Comparison of ENCODE assay signal across 10 cellular contexts in genomic region chr11:12149672-12150225, GRCh38. TPM values are rescaled to one million over a fixed set of nuclear protein-coding genes. Genes with fewer than 3 reads are reported as not detected.
DNase-seq lines count a peak whose midpoint lies in the region; ATAC-seq and TF ChIP-seq lines count a peak whose summit lies in the region.
"Had no signal": no experiment of that assay in that cellular context is flagged by ENCODE, and none has a peak within 500 bp of the region (broad histone marks: within the 10 kb centered on the region; RNA-seq: fewer than 3 reads in every experiment).

No MANE protein-coding gene starts in this region.

- CTCF ChIA-PET in IMR-90 (lab: Yijun Ruan, JAX), result no interaction called here

- H3K9me3 ChIP-seq in IMR-90 (ENCODE audit: control insufficient read depth, insufficient read depth, low read length), result no peaks in the 10 kb centered on the region
- H3K9me3 ChIP-seq: gastrocnemius medialis had no signal

- POLR2A ChIA-PET in IMR-90 (lab: Charles Lee; ENCODE audit: unreplicated experiment), result interaction anchor here (1.1 kb wide), 1 partner anchor 63 kb away, joined by 3 read pairs; no protein-coding TSS in a partner anchor
- POLR2A ChIA-PET in activated naive CD8-positive, alpha-beta T cell treated with anti-CD3 and anti-CD28 coated beads, Interleukin-2, amount 10 ng/mL, durations not matched to agents 7 days and 5 days (lab: Charles Lee), result no interaction called here

- peak overlapping the region; percentile 47 for H2AFZ ChIP-seq in IMR-90 (replicated peaks; ENCODE audit: low read length, poor library complexity)

- in situ Hi-C loops in IMR-90 (cut with MboI; ENCODE audit: low sequenced_read_pairs), result no loop called here

- peaks cover 7% of the 10 kb centered on the region for H3K9me3 Mint-ChIP-seq in activated CD4-positive, alpha-beta T cell treated with anti-CD3 and anti-CD28 coated beads, Interleukin-2, amount 10 ng/mL, durations not matched to agents 24 days and 14 days
- H3K9me3 Mint-ChIP-seq in activated naive CD8-positive, alpha-beta T cell treated with anti-CD3 and anti-CD28 coated beads, Interleukin-2, amount 10 ng/mL, durations not matched to agents 7 days and 5 days, result no peaks in the 10 kb centered on the region

- no peak; the same call in 1 of the 2 replicates for TF ChIP-seq POLR2A in IMR-90 (IDR thresholded peaks at IDR 0.05; ENCODE audit: low read depth, low read length)

- 0 out of 2 replicates have a peak overlapping the region, but pooled peaks have one; percentile 10 for H3K4me2 ChIP-seq in IMR-90 (ENCODE audit: low read depth, low read length)

- peak overlapping the region; percentile 26 for H3K27ac ChIP-seq in IMR-90 (ENCODE audit: insufficient read depth, low read length)
- H3K27ac ChIP-seq: gastrocnemius medialis had no signal

- ATAC-seq in IMR-90 (ENCODE audit: low read depth), result peak; percentile 47
- ATAC-seq in activated naive CD8-positive, alpha-beta T cell treated with anti-CD3 and anti-CD28 coated beads, Interleukin-2, amount 10 ng/mL, durations not matched to agents 7 days and 5 days (ENCODE audit: low read depth), result no peak
- ATAC-seq: gastrocnemius medialis had no signal

- H3K14ac ChIP-seq in IMR-90 (replicated peaks; ENCODE audit: low read depth, low read length), result peak overlapping the region; percentile 87

- H2AK9ac ChIP-seq in IMR-90 (replicated peaks; ENCODE audit: low read depth, low read length, poor library complexity), result peak overlapping the region; percentile 50

- dilution Hi-C loops in IMR-90 (cut with HindIII; ENCODE audit: low sequenced_read_pairs, unreplicated experiment), result no loop called here

- peaks cover 76% of the 10 kb centered on the region for H3K4me1 Mint-ChIP-seq in activated CD4-positive, alpha-beta T cell treated with anti-CD3 and anti-CD28 coated beads, Interleukin-2, amount 10 ng/mL, durations not matched to agents 24 days and 14 days
- peaks cover 59% of the 10 kb centered on the region for H3K4me1 Mint-ChIP-seq in activated naive CD8-positive, alpha-beta T cell treated with anti-CD3 and anti-CD28 coated beads, Interleukin-2, amount 10 ng/mL, durations not matched to agents 7 days and 5 days

- H4K5ac ChIP-seq in IMR-90 (ENCODE audit: low read depth, low read length), result peak overlapping the region; percentile 39

- peak overlapping the region; percentile 93 for H3K23ac ChIP-seq in IMR-90 (ENCODE audit: low read depth, low read length)

- H3K4me1 ChIP-seq in IMR-90 (ENCODE audit: control insufficient read depth, insufficient read depth, low read length), result peaks cover 30% of the 10 kb centered on the region
- H3K4me1 ChIP-seq: gastrocnemius medialis had no signal

- no peak overlapping the region; the same call in 1 of the 2 replicates for H3K9ac ChIP-seq in IMR-90 (ENCODE audit: low read depth, low read length)

- no TSS peak for BruUV-seq in IMR-90 (replicated peaks; lab: Mats Ljungman, UMichigan)

- peak overlapping the region; percentile 98 for H3K27ac Mint-ChIP-seq in activated CD4-positive, alpha-beta T cell treated with anti-CD3 and anti-CD28 coated beads, Interleukin-2, amount 10 ng/mL, durations not matched to agents 24 days and 14 days
- H3K27ac Mint-ChIP-seq in activated naive CD8-positive, alpha-beta T cell treated with anti-CD3 and anti-CD28 coated beads, Interleukin-2, amount 10 ng/mL, durations not matched to agents 7 days and 5 days, result peak overlapping the region; percentile 78

- WGBS in IMR-90 (ENCODE audit: extremely low coverage in 2 of 2, insufficient read length in 1 of 2), 2 experiments, result 30% methylated on average over 3 of the region's 6 CpGs; no CpG with 5 or more reads in 1 of the 2 experiments

- H3K36me3 ChIP-seq in IMR-90 (ENCODE audit: control insufficient read depth, insufficient read depth, low read length), result peaks cover 8% of the 10 kb centered on the region
- H3K36me3 ChIP-seq: gastrocnemius medialis had no signal

- peak overlapping the region; percentile 76 for H2BK5ac ChIP-seq in IMR-90 (ENCODE audit: low read depth, low read length, poor library complexity, severe bottlenecking)

- H2AK5ac ChIP-seq in IMR-90 (ENCODE audit: low read depth, low read length), result peak overlapping the region; percentile 75; the same call in 1 of the 2 replicates

- H3K18ac ChIP-seq in IMR-90 (ENCODE audit: low read depth, low read length), result peak overlapping the region; percentile 56; the same call in 1 of the 2 replicates

- H3K4me3 Mint-ChIP-seq in activated CD4-positive, alpha-beta T cell treated with anti-CD3 and anti-CD28 coated beads, Interleukin-2, amount 10 ng/mL, durations not matched to agents 24 days and 14 days, result peak overlapping the region; percentile 58
- peak overlapping the region; percentile 47 for H3K4me3 Mint-ChIP-seq in activated naive CD8-positive, alpha-beta T cell treated with anti-CD3 and anti-CD28 coated beads, Interleukin-2, amount 10 ng/mL, durations not matched to agents 7 days and 5 days

- no peak for TF ChIP-seq CTCF in IMR-90 (conservative IDR thresholded peaks at IDR 0.05; ENCODE audit: low read depth, low read length)

- H3K4ac ChIP-seq in IMR-90 (ENCODE audit: low read depth, low read length), result peak overlapping the region; percentile 56

- H2BK15ac ChIP-seq in IMR-90 (ENCODE audit: low read depth, low read length), result 0 out of 3 replicates have a peak overlapping the region, but pooled peaks have one; percentile 3

- peak overlapping the region; percentile 70 for H2BK120ac ChIP-seq in IMR-90 (ENCODE audit: low read depth, low read length)

- no peak overlapping the region for H3K4me3 ChIP-seq in IMR-90 (ENCODE audit: insufficient read depth, low read depth, low read length)
- H3K4me3 ChIP-seq: gastrocnemius medialis had no signal

- peaks cover 47 to 84% of the 10 kb centered on the region in 2 experiments for H3K79me1 ChIP-seq in IMR-90 (ENCODE audit: low read depth in 1 of 2, low read length in 2 of 2)

- no peaks in the 10 kb centered on the region for H3K27me3 ChIP-seq in IMR-90 (ENCODE audit: control insufficient read depth, insufficient read depth, low read length)
- H3K27me3 ChIP-seq: gastrocnemius medialis had no signal

- peak overlapping the region; percentile 26 for H4K91ac ChIP-seq in IMR-90 (ENCODE audit: insufficient read depth, low read depth, low read length)

- H3K56ac ChIP-seq in IMR-90 (ENCODE audit: extremely low read depth, insufficient read depth, low read length), result no peak overlapping the region

- H3K27me3 Mint-ChIP-seq in activated CD4-positive, alpha-beta T cell treated with anti-CD3 and anti-CD28 coated beads, Interleukin-2, amount 10 ng/mL, durations not matched to agents 24 days and 14 days, result no peaks in the 10 kb centered on the region
- no peaks in the 10 kb centered on the region for H3K27me3 Mint-ChIP-seq in activated naive CD8-positive, alpha-beta T cell treated with anti-CD3 and anti-CD28 coated beads, Interleukin-2, amount 10 ng/mL, durations not matched to agents 7 days and 5 days

- H3K36me3 Mint-ChIP-seq in activated CD4-positive, alpha-beta T cell treated with anti-CD3 and anti-CD28 coated beads, Interleukin-2, amount 10 ng/mL, durations not matched to agents 24 days and 14 days (ENCODE audit: low read depth), result peaks cover 53% of the 10 kb centered on the region
- H3K36me3 Mint-ChIP-seq in activated naive CD8-positive, alpha-beta T cell treated with anti-CD3 and anti-CD28 coated beads, Interleukin-2, amount 10 ng/mL, durations not matched to agents 7 days and 5 days, result peaks cover 14% of the 10 kb centered on the region

- TF ChIP-seq RAD21 in IMR-90 (IDR thresholded peaks at IDR 0.05; ENCODE audit: low read length), result no peak

- peaks cover 49% of the 10 kb centered on the region for H4K20me1 ChIP-seq in IMR-90 (ENCODE audit: insufficient read depth, low read length)

- peak; percentile 80 for DNase-seq in activated CD4-positive, alpha-beta T cell treated with anti-CD3 and anti-CD28 coated beads, Interleukin-2, amount 10 ng/mL, durations not matched to agents 24 days and 14 days
- no peak for DNase-seq in activated CD4-positive, alpha-beta T cell treated with anti-CD3 and anti-CD28 coated beads for 4 hours
- peak; percentile 83 for DNase-seq in IMR-90
- DNase-seq in activated naive CD8-positive, alpha-beta T cell treated with anti-CD3 and anti-CD28 coated beads, Interleukin-2, amount 10 ng/mL, durations not matched to agents 7 days and 5 days, result no peak
- DNase-seq in stimulated activated CD8-positive, alpha-beta memory T cell treated with anti-CD3 and anti-CD28 coated beads, Interleukin-7, amount 100 ng/mL, for 48 hours (ENCODE audit: extremely low read depth in 1 of 2, low read depth in 1 of 2), result peak; percentile 37 to 76
- no peak for DNase-seq in COLO829 (ENCODE audit: low spot score)
- DNase-seq in NCI-H524 treated with DMSO at 0.1 percent for 48 hours (lab: John Stamatoyannopoulos, UW), result no peak
- no peak for DNase-seq in GF-D8 (lab: John Stamatoyannopoulos, UW)
- DNase-seq: activated CD4-positive, CD25-positive, alpha-beta regulatory T cell treated with anti-CD3 and anti-CD28 coated beads, Interleukin-2, amount 50 U/mL, for 72 hours; gastrocnemius medialis had no signal

- peak overlapping the region in 1 of 2 experiments; percentile 58; a peak in 2 of 4 replicates for H4K8ac ChIP-seq in IMR-90 (ENCODE audit: low read depth in 2 of 2, low read length in 2 of 2)

- intact Hi-C loops in activated CD4-positive, alpha-beta T cell treated with anti-CD3 and anti-CD28 coated beads, Interleukin-2, amount 10 ng/mL, durations not matched to agents 24 days and 14 days (cut with micrococcal nuclease), result loop anchor here (1.0 to 5.0 kb wide), 8 partner anchors 11 to 1138 kb away; no protein-coding TSS in a partner anchor
- intact Hi-C loops in IMR-90 (cut with micrococcal nuclease), result no loop called here

- H3K9me1 ChIP-seq in IMR-90 (ENCODE audit: insufficient read depth, low read length), result peaks cover 54% of the 10 kb centered on the region

- peak overlapping the region; percentile 11 for H2BK20ac ChIP-seq in IMR-90 (ENCODE audit: low read depth, low read length)

TF ChIP-seq in IMR-90, 13 proteins besides CTCF, POLR2A, EP300 and RAD21:
- TF ChIP-seq BHLHE40 (IDR thresholded peaks at IDR 0.05; ENCODE audit: low read depth, low read length) (no peak), CHD1 (IDR thresholded peaks at IDR 0.05; ENCODE audit: low read depth, low read length) (0 out of 2 replicates have a peak, but pooled peaks have one; percentile 4)

RNA-seq across cellular contexts. Expression of gene MICAL2, which starts 39.4 kb away (rescaled TPM):
- total RNA-seq in activated CD4-positive, alpha-beta T cell treated with anti-CD3 and anti-CD28 coated beads, Interleukin-2, amount 10 ng/mL, durations not matched to agents 24 days and 14 days, result 501 and 510 TPM in 2 replicates
- total RNA-seq in IMR-90 (2012; rRNA removed), result 285 and 336 TPM in 2 replicates
- 141 and 170 TPM in 2 replicates for polyA plus RNA-seq in IMR-90 (2012; rRNA removed)
- polyA plus RNA-seq in IMR-90 (2012; cell fraction: cytosol; rRNA removed), result 63.9 and 84.9 TPM in 2 replicates
- polyA plus RNA-seq in IMR-90 (2012; cell fraction: nucleus; rRNA removed; ENCODE audit: low replicate concordance), result 109 and 162 TPM in 2 replicates
- 10 to 100 TPM; 36.9 to 42.6 TPM for total RNA-seq in activated naive CD8-positive, alpha-beta T cell treated with anti-CD3 and anti-CD28 coated beads, Interleukin-2, amount 10 ng/mL, durations not matched to agents 7 days and 5 days

Comparison
In these comparisons a context has a peak if more than half of its experiments do, and no peak if none do; other contexts are left out.
1. DNase-seq: peak in activated CD4-positive, alpha-beta T cell treated with anti-CD3 and anti-CD28 coated beads, Interleukin-2, amount 10 ng/mL, durations not matched to agents 24 days and 14 days (single experiment), IMR-90 (single experiment) and stimulated activated CD8-positive, alpha-beta memory T cell treated with anti-CD3 and anti-CD28 coated beads, Interleukin-7, amount 100 ng/mL, for 48 hours (2 of 2); none in activated CD4-positive, alpha-beta T cell treated with anti-CD3 and anti-CD28 coated beads for 4 hours (0 of 2), activated naive CD8-positive, alpha-beta T cell treated with anti-CD3 and anti-CD28 coated beads, Interleukin-2, amount 10 ng/mL, durations not matched to agents 7 days and 5 days (single experiment), COLO829 (single experiment), NCI-H524 treated with DMSO at 0.1 percent for 48 hours (single experiment) and GF-D8 (single experiment).